In genomic region chr10:79144341-79145173, GRCh38 we compare ENCODE assay signal across 2 cellular contexts.
TF ChIP-seq lines count a peak whose summit lies in the region.

No MANE protein-coding gene starts in this region.

TF ChIP-seq in IMR-90, 13 proteins besides CTCF, POLR2A, EP300 and RAD21:
- TF ChIP-seq ELK1 (IDR thresholded peaks at IDR 0.05; ENCODE audit: borderline replicate concordance, low read depth, low read length) = no peak
- TF ChIP-seq SMC3 (IDR thresholded peaks at IDR 0.05; ENCODE audit: low read depth, low read length) = no peak
- no peak for TF ChIP-seq MAFK (IDR thresholded peaks at IDR 0.05; ENCODE audit: low read depth, low read length)
- no peak for TF ChIP-seq MAZ (IDR thresholded peaks at IDR 0.05; ENCODE audit: borderline replicate concordance, low read depth, low read length)
- TF ChIP-seq RCOR1 (IDR thresholded peaks at IDR 0.05; ENCODE audit: insufficient replicate concordance, low read length) = no peak
- no peak for TF ChIP-seq BHLHE40 (IDR thresholded peaks at IDR 0.05; ENCODE audit: low read depth, low read length)
- TF ChIP-seq RFX5 (IDR thresholded peaks at IDR 0.05; ENCODE audit: low read depth, low read length) = no peak
- no peak for TF ChIP-seq MXI1 (IDR thresholded peaks at IDR 0.05; ENCODE audit: borderline replicate concordance, low read depth, low read length)
- no peak for TF ChIP-seq NFE2L2 (IDR thresholded peaks at IDR 0.05; ENCODE audit: low read depth, low read length)
- no peak for TF ChIP-seq CEBPB (IDR thresholded peaks at IDR 0.05; ENCODE audit: low read depth, low read length)
- no peak for TF ChIP-seq CHD1 (IDR thresholded peaks at IDR 0.05; ENCODE audit: low read depth, low read length)
- no peak for TF ChIP-seq USF2 (IDR thresholded peaks at IDR 0.05; ENCODE audit: low read depth, low read length)
- no peak for TF ChIP-seq FOS (IDR thresholded peaks at IDR 0.05; ENCODE audit: low read depth, low read length)

TF ChIP-seq in H1, 55 proteins besides CTCF, POLR2A, EP300 and RAD21:
- TF ChIP-seq KDM1A (IDR thresholded peaks at IDR 0.05; ENCODE audit: borderline replicate concordance, low read length) = peak; percentile 60; the same call in 1 of the 2 replicates
- TF ChIP-seq CEBPB (IDR thresholded peaks at IDR 0.05; ENCODE audit: low read depth, low read length) = no peak
